Comparison of ENCODE assay signal across 12 cellular contexts in genomic region chr10:26457088-26457487, GRCh38. TPM values are rescaled to one million over a fixed set of nuclear protein-coding genes. Genes with fewer than 3 reads are reported as not detected.
DNase-seq lines count a peak whose midpoint lies in the region; ATAC-seq and TF ChIP-seq lines count a peak whose summit lies in the region.
"Had no signal": no experiment of that assay in that cellular context is flagged by ENCODE, and none has a peak within 500 bp of the region (broad histone marks: within the 10 kb centered on the region; RNA-seq: fewer than 3 reads in every experiment).

No MANE protein-coding gene starts in this region.

- H3K4me3 Mint-ChIP-seq in activated T-cell treated with anti-CD3 and anti-CD28 coated beads, Interleukin-2, amount 50 U/mL, for 72 hours, result peak overlapping the region in 1 of 2 donors; percentile 2
- H3K4me3 Mint-ChIP-seq in activated T-cell treated with anti-CD3 and anti-CD28 coated beads, Interleukin-2, amount 50 U/mL, for 4 hours, result no peak overlapping the region

- H3K9me2 ChIP-seq in Karpas-422 (replicated peaks; ENCODE audit: insufficient read depth, low read length), result no peaks in the 10 kb centered on the region

- H3K4me2 ChIP-seq in Karpas-422 (ENCODE audit: low read depth, low read length, poor library complexity, severe bottlenecking), result peak overlapping the region; percentile 84

- no peak for TF ChIP-seq POLR2A in transverse colon (IDR thresholded peaks at IDR 0.05)

- H3K36me3 Mint-ChIP-seq in activated T-cell treated with anti-CD3 and anti-CD28 coated beads, Interleukin-2, amount 50 U/mL, for 72 hours (ENCODE audit: insufficient read depth in 2 of 2), result peaks cover 3 to 15% of the 10 kb centered on the region in 2 donors
- peaks cover 30% of the 10 kb centered on the region for H3K36me3 Mint-ChIP-seq in activated T-cell treated with anti-CD3 and anti-CD28 coated beads, Interleukin-2, amount 50 U/mL, for 4 hours (ENCODE audit: insufficient read depth)

- H3K4me1 ChIP-seq in Karpas-422 (ENCODE audit: low read length) (peaks cover 41% of the 10 kb centered on the region), transverse colon (no peaks in the 10 kb centered on the region)
- H3K4me1 ChIP-seq: uterus had no signal

- H3K4me3 ChIP-seq in Karpas-422 (ENCODE audit: low read length) (peak overlapping the region; percentile 58), transverse colon (no peak overlapping the region)
- H3K4me3 ChIP-seq: skin epidermis, uterus had no signal

- peak overlapping the region; percentile 70 for H3K9ac ChIP-seq in Karpas-422 (ENCODE audit: low read length)

- H3K36me3 ChIP-seq in Karpas-422 (ENCODE audit: insufficient read depth, low read length), result peaks cover 26% of the 10 kb centered on the region
- no peaks in the 10 kb centered on the region for H3K36me3 ChIP-seq in transverse colon
- H3K36me3 ChIP-seq: uterus had no signal

- no peaks in the 10 kb centered on the region for H3K27me3 ChIP-seq in Karpas-422 (ENCODE audit: low read length)
- no peaks in the 10 kb centered on the region for H3K27me3 ChIP-seq in transverse colon
- H3K27me3 ChIP-seq: uterus had no signal

- H3K79me2 ChIP-seq in Karpas-422 (ENCODE audit: low read length), result peaks cover 88% of the 10 kb centered on the region

- TF ChIP-seq EP300 in transverse colon (IDR thresholded peaks at IDR 0.05; ENCODE audit: low read depth), result no peak

- H4K20me1 ChIP-seq in Karpas-422 (ENCODE audit: insufficient read depth, low read depth, low read length), result no peaks in the 10 kb centered on the region

- ATAC-seq in activated T-cell treated with anti-CD3 and anti-CD28 coated beads, Interleukin-2, amount 50 U/mL, for 72 hours (replicated peaks in 1 of 2), result no peak
- ATAC-seq in activated T-cell treated with anti-CD3 and anti-CD28 coated beads, Interleukin-2, amount 50 U/mL, for 4 hours, result no peak
- ATAC-seq in HG02642 (IDR thresholded peaks at IDR 0.05; ENCODE audit: poor library complexity, unreplicated experiment), result peak; percentile 94
- ATAC-seq: HCT116 had no signal

- in situ Hi-C loops in transverse colon (cut with MboI; ENCODE audit: low pct_ligation_motif_present in 1 of 4, low pct_unique_long_range_greater_than_20kb in 1 of 4, low sequenced_read_pairs in 3 of 4), result no loop called here

- H3K27me3 Mint-ChIP-seq in activated T-cell treated with anti-CD3 and anti-CD28 coated beads, Interleukin-2, amount 50 U/mL, for 72 hours (ENCODE audit: low read depth), result no peaks in the 10 kb centered on the region
- no peaks in the 10 kb centered on the region for H3K27me3 Mint-ChIP-seq in activated T-cell treated with anti-CD3 and anti-CD28 coated beads, Interleukin-2, amount 50 U/mL, for 4 hours (ENCODE audit: low read depth)

- H3K9me3 ChIP-seq in Karpas-422 (ENCODE audit: low read length), result no peaks in the 10 kb centered on the region
- no peaks in the 10 kb centered on the region for H3K9me3 ChIP-seq in transverse colon
- H3K9me3 ChIP-seq: uterus had no signal

- H3K9me3 Mint-ChIP-seq in activated T-cell treated with anti-CD3 and anti-CD28 coated beads, Interleukin-2, amount 50 U/mL, for 72 hours, result no peaks in the 10 kb centered on the region
- H3K9me3 Mint-ChIP-seq in activated T-cell treated with anti-CD3 and anti-CD28 coated beads, Interleukin-2, amount 50 U/mL, for 4 hours, result no peaks in the 10 kb centered on the region

- 67 to 72% methylated on average over 4 to 5 of the region's 5 CpGs for WGBS in transverse colon (ENCODE audit: low coverage in 1 of 2), 2 donors

- TF ChIP-seq CTCF in transverse colon (IDR thresholded peaks at IDR 0.05), result no peak

- peak overlapping the region; percentile 5 for H3K27ac Mint-ChIP-seq in activated T-cell treated with anti-CD3 and anti-CD28 coated beads, Interleukin-2, amount 50 U/mL, for 72 hours

- H3K27ac ChIP-seq in Karpas-422 (ENCODE audit: low read length), result peak overlapping the region; percentile 96
- peak overlapping the region in 1 of 4 donors; percentile 12 for H3K27ac ChIP-seq in transverse colon
- H3K27ac ChIP-seq: uterus had no signal

- intact Hi-C loops in transverse colon (cut with DNase I; ENCODE audit: low total_unique reads), result no loop called here

- no peak for DNase-seq in activated T-cell treated with anti-CD3 and anti-CD28 coated beads, Interleukin-2, amount 50 U/mL, for 72 hours
- no peak for DNase-seq in activated T-cell treated with anti-CD3 and anti-CD28 coated beads, Interleukin-2, amount 50 U/mL, for 4 hours
- peak; percentile 92 for DNase-seq in Karpas-422
- peak; percentile 15 for DNase-seq in transverse colon
- no peak for DNase-seq in HK-2 (ENCODE audit: unreplicated experiment)
- DNase-seq in stimulated activated CD4-positive, alpha-beta T cell treated with anti-CD3 and anti-CD28 coated beads, Interleukin-2, amount 100 ng/mL, for 48 hours, result no peak
- no peak for DNase-seq in Kasumi-1 (lab: John Stamatoyannopoulos, UW)
- DNase-seq: NCI-H526, uterus had no signal

- no peak overlapping the region for H2AFZ ChIP-seq in Karpas-422 (ENCODE audit: low read length)

- peaks cover 58% of the 10 kb centered on the region for H3K4me1 Mint-ChIP-seq in activated T-cell treated with anti-CD3 and anti-CD28 coated beads, Interleukin-2, amount 50 U/mL, for 72 hours (ENCODE audit: low read depth)
- peaks cover 71% of the 10 kb centered on the region for H3K4me1 Mint-ChIP-seq in activated T-cell treated with anti-CD3 and anti-CD28 coated beads, Interleukin-2, amount 50 U/mL, for 4 hours (ENCODE audit: low read depth)

RNA-seq across cellular contexts. Expression of gene APBB1IP, which starts 18.9 kb away (rescaled TPM):
- total RNA-seq in activated T-cell treated with anti-CD3 and anti-CD28 coated beads, Interleukin-2, amount 50 U/mL, for 72 hours, result 10 to 100 TPM; 44.1 to 49.7 TPM
- 10 to 100 TPM; 40.6 to 44.8 (median 41.8) TPM for total RNA-seq in activated T-cell treated with anti-CD3 and anti-CD28 coated beads, Interleukin-2, amount 50 U/mL, for 4 hours
- 22.7 and 34.7 TPM in 2 replicates for total RNA-seq in Karpas-422 (2014; rRNA removed; shearing (Covaris generic); ENCODE audit: low replicate concordance)
- total RNA-seq in transverse colon, result 1 to 10 TPM in 3 of 4 donors, not detected in 1; 2.5 to 7.6 (median 6.4) TPM

Comparison
In these comparisons a context has a peak if more than half of its experiments do, and no peak if none do; other contexts are left out.
1. DNase-seq: peak in Karpas-422 (single experiment) and transverse colon (single experiment); none in activated T-cell treated with anti-CD3 and anti-CD28 coated beads, Interleukin-2, amount 50 U/mL, for 72 hours (0 of 2), activated T-cell treated with anti-CD3 and anti-CD28 coated beads, Interleukin-2, amount 50 U/mL, for 4 hours (single experiment), HK-2 (single experiment), stimulated activated CD4-positive, alpha-beta T cell treated with anti-CD3 and anti-CD28 coated beads, Interleukin-2, amount 100 ng/mL, for 48 hours (0 of 2) and Kasumi-1 (0 of 2).